16 cellular contexts compared by ENCODE assay signal in genomic region chr4:51901363-51901762, GRCh38.
"Had no signal": no experiment of that assay in that cellular context is flagged by ENCODE, and none has a peak within 500 bp of the region (broad histone marks: within the 10 kb centered on the region; RNA-seq: fewer than 3 reads in every experiment).

No MANE protein-coding gene starts in this region.

- H3K27me3 ChIP-seq: sigmoid colon, transverse colon had no signal

- DNase-seq: activated B cell treated with CpG ODN at 0.5 μM for 24 hours; activated CD4-positive, alpha-beta T cell treated with anti-CD3 and anti-CD28 coated beads, Interleukin-2, amount 10 ng/mL, durations not matched to agents 24 days and 14 days; activated naive CD4-positive, alpha-beta T cell treated with anti-CD3 and anti-CD28 coated beads for 36 hours; activated T-cell treated with anti-CD3 and anti-CD28 coated beads for 4 hours; kidney; naive thymus-derived CD4-positive, alpha-beta T cell; occipital lobe; sigmoid colon; stimulated activated CD4-positive, alpha-beta T cell treated with anti-CD3 and anti-CD28 coated beads, Interleukin-2, amount 100 ng/mL, for 24 hours; stimulated activated naive CD4-positive, alpha-beta T cell; transverse colon had no signal

- H3K36me3 ChIP-seq: prostate gland had no signal

- H3K27ac ChIP-seq: prostate gland, sigmoid colon, transverse colon had no signal

- ATAC-seq: activated T-helper 17 cell treated with anti-CD3 and anti-CD28 coated beads, Interleukin-2, amount 50 U/mL, for 72 hours; naive thymus-derived CD4-positive, alpha-beta T cell had no signal

- FAIRE-seq: astrocyte, colon, frontal cortex, kidney had no signal

- H3K9me3 ChIP-seq: prostate gland, sigmoid colon, transverse colon had no signal

- H3K4me3 ChIP-seq: prostate gland, sigmoid colon, transverse colon had no signal

- H3K4me1 ChIP-seq: prostate gland had no signal
